1 cellular context compared by ENCODE assay signal in the genomic region with DNA sequence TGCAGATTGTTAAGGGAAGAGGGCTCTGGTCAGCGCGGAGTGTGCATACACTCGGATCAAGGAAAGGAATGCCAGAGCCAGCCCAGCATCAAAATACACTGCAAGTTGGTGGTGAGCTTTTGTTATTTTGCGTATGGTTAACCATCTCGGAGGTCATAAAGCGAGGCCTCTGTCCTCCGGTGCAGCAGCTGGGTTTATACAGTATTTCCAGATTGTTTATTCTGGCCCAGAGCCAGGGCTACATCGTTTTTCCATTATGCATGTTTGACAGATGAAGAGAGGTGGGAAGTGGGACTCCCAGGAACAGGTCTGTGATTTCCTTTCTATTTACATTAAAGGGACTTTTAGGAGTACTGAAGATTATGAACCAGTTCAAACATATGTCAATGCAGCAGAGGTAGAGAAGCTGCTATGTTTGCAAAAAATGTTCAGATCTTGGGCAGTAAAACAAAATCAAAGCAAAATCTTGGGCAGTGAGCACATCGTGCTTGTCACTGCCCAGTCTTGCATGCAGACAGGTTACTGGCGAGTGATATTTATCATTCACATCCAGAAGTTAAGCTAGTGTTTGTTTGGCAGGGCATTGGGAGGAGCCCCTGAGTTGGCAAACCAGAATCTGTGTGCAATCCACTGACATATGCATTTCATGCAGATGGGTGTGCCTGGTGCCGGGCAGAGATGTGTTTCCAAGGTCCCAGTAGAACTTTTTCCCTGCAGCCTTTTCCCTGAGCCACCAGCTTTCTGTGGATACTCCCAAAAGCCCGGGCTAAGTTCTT.
A peak's percentile ranks its signal among the peaks of the same experiment; 100 is the strongest.
TF ChIP-seq lines count a peak whose summit lies in the region.

No MANE protein-coding gene starts in this region.

TF ChIP-seq in HepG2, 621 proteins besides CTCF, POLR2A, EP300 and RAD21 (continued from another document and continues in another):
- TF ChIP-seq SNAPC2 (CRISPR knock-in tag; IDR thresholded peaks at IDR 0.05), result no peak
- no peak for TF ChIP-seq JDP2 (CRISPR knock-in tag; IDR thresholded peaks at IDR 0.05; ENCODE audit: borderline replicate concordance)
- TF ChIP-seq ZNF563 (CRISPR knock-in tag; IDR thresholded peaks at IDR 0.05), result no peak
- TF ChIP-seq ZNF30 (CRISPR knock-in tag; IDR thresholded peaks at IDR 0.05), result no peak
- no peak for TF ChIP-seq SPEN (CRISPR knock-in tag; IDR thresholded peaks at IDR 0.05; ENCODE audit: low read depth)
- no peak for TF ChIP-seq PBX2 (CRISPR knock-in tag; IDR thresholded peaks at IDR 0.05)
- peak; percentile 60; the same call in 1 of the 2 replicates for TF ChIP-seq ZBTB34 (CRISPR knock-in tag; IDR thresholded peaks at IDR 0.05)
- no peak for TF ChIP-seq ZNF841 (CRISPR knock-in tag; IDR thresholded peaks at IDR 0.05; ENCODE audit: borderline replicate concordance)
- TF ChIP-seq MED1 (CRISPR knock-in tag; IDR thresholded peaks at IDR 0.05), result peak; percentile 29; the same call in 1 of the 2 replicates
- no peak for TF ChIP-seq NR2C2 (CRISPR knock-in tag; IDR thresholded peaks at IDR 0.05; ENCODE audit: borderline replicate concordance)
- TF ChIP-seq ZNF503 (CRISPR knock-in tag; IDR thresholded peaks at IDR 0.05), result no peak
- TF ChIP-seq RORA (CRISPR knock-in tag; IDR thresholded peaks at IDR 0.05), result 0 out of 2 replicates have a peak, but pooled peaks have one; percentile 81
- no peak for TF ChIP-seq KDM5A (IDR thresholded peaks at IDR 0.05; ENCODE audit: borderline replicate concordance, low read length)
- TF ChIP-seq IKZF5 (CRISPR knock-in tag; IDR thresholded peaks at IDR 0.05), result peak; percentile 52; the same call in 1 of the 2 replicates
- TF ChIP-seq ZNF776 (CRISPR knock-in tag; IDR thresholded peaks at IDR 0.05), result no peak
- no peak for TF ChIP-seq SP1 (IDR thresholded peaks at IDR 0.05)
- TF ChIP-seq SP1 (CRISPR knock-in tag; IDR thresholded peaks at IDR 0.05), result no peak
- TF ChIP-seq, protein P1, sequence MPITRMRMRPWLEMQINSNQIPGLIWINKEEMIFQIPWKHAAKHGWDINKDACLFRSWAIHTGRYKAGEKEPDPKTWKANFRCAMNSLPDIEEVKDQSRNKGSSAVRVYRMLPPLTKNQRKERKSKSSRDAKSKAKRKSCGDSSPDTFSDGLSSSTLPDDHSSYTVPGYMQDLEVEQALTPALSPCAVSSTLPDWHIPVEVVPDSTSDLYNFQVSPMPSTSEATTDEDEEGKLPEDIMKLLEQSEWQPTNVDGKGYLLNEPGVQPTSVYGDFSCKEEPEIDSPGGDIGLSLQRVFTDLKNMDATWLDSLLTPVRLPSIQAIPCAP (CRISPR knock-in tag; IDR thresholded peaks at IDR 0.05; ENCODE audit: low read depth), result no peak
- TF ChIP-seq ASH2L (IDR thresholded peaks at IDR 0.05; ENCODE audit: insufficient read length, low read depth, low read length), result peak; percentile 47
- 0 out of 2 replicates have a peak, but pooled peaks have one; percentile 9 for TF ChIP-seq DPF2 (CRISPR knock-in tag; IDR thresholded peaks at IDR 0.05; ENCODE audit: borderline replicate concordance, low read depth)
- TF ChIP-seq NR2F6 (IDR thresholded peaks at IDR 0.05), result peak; percentile 53; the same call in 1 of the 2 replicates
- TF ChIP-seq NR2F6 (CRISPR knock-in tag; IDR thresholded peaks at IDR 0.05), result peak; percentile 54; the same call in 1 of the 2 replicates
- TF ChIP-seq ARNT (IDR thresholded peaks at IDR 0.05), result no peak
- TF ChIP-seq HHEX (CRISPR knock-in tag; IDR thresholded peaks at IDR 0.05), result no peak
- peak; percentile 31; the same call in 1 of the 2 replicates for TF ChIP-seq ZNF331 (CRISPR knock-in tag; IDR thresholded peaks at IDR 0.05)
- TF ChIP-seq HCFC1 (IDR thresholded peaks at IDR 0.05; ENCODE audit: low read depth, low read length), result no peak
- no peak for TF ChIP-seq ZNF18 (CRISPR knock-in tag; IDR thresholded peaks at IDR 0.05; ENCODE audit: insufficient replicate concordance)
- 0 out of 2 replicates have a peak, but pooled peaks have one; percentile 14 for TF ChIP-seq ZNF710 (CRISPR knock-in tag; IDR thresholded peaks at IDR 0.05; ENCODE audit: borderline replicate concordance)
- no peak for TF ChIP-seq FOSL1 (CRISPR knock-in tag; IDR thresholded peaks at IDR 0.05; ENCODE audit: borderline replicate concordance)
- TF ChIP-seq ZFP82 (CRISPR knock-in tag; IDR thresholded peaks at IDR 0.05; ENCODE audit: borderline replicate concordance), result no peak
- TF ChIP-seq TEAD2 (CRISPR knock-in tag; IDR thresholded peaks at IDR 0.05), result no peak
- TF ChIP-seq, protein P2, sequence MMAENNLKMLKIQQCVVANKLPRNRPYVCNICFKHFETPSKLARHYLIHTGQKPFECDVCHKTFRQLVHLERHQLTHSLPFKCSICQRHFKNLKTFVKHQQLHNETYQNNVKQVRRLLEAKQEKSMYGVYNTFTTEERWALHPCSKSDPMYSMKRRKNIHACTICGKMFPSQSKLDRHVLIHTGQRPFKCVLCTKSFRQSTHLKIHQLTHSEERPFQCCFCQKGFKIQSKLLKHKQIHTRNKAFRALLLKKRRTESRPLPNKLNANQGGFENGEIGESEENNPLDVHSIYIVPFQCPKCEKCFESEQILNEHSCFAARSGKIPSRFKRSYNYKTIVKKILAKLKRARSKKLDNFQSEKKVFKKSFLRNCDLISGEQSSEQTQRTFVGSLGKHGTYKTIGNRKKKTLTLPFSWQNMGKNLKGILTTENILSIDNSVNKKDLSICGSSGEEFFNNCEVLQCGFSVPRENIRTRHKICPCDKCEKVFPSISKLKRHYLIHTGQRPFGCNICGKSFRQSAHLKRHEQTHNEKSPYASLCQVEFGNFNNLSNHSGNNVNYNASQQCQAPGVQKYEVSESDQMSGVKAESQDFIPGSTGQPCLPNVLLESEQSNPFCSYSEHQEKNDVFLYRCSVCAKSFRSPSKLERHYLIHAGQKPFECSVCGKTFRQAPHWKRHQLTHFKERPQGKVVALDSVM (CRISPR knock-in tag; IDR thresholded peaks at IDR 0.05), result peak; percentile 98
- TF ChIP-seq, protein P3, sequence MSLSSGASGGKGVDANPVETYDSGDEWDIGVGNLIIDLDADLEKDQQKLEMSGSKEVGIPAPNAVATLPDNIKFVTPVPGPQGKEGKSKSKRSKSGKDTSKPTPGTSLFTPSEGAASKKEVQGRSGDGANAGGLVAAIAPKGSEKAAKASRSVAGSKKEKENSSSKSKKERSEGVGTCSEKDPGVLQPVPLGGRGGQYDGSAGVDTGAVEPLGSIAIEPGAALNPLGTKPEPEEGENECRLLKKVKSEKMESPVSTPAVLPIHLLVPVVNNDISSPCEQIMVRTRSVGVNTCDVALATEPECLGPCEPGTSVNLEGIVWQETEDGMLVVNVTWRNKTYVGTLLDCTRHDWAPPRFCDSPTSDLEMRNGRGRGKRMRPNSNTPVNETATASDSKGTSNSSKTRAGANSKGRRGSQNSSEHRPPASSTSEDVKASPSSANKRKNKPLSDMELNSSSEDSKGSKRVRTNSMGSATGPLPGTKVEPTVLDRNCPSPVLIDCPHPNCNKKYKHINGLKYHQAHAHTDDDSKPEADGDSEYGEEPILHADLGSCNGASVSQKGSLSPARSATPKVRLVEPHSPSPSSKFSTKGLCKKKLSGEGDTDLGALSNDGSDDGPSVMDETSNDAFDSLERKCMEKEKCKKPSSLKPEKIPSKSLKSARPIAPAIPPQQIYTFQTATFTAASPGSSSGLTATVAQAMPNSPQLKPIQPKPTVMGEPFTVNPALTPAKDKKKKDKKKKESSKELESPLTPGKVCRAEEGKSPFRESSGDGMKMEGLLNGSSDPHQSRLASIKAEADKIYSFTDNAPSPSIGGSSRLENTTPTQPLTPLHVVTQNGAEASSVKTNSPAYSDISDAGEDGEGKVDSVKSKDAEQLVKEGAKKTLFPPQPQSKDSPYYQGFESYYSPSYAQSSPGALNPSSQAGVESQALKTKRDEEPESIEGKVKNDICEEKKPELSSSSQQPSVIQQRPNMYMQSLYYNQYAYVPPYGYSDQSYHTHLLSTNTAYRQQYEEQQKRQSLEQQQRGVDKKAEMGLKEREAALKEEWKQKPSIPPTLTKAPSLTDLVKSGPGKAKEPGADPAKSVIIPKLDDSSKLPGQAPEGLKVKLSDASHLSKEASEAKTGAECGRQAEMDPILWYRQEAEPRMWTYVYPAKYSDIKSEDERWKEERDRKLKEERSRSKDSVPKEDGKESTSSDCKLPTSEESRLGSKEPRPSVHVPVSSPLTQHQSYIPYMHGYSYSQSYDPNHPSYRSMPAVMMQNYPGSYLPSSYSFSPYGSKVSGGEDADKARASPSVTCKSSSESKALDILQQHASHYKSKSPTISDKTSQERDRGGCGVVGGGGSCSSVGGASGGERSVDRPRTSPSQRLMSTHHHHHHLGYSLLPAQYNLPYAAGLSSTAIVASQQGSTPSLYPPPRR (CRISPR knock-in tag; IDR thresholded peaks at IDR 0.05; ENCODE audit: borderline replicate concordance), result 0 out of 2 replicates have a peak, but pooled peaks have one; percentile 20
- TF ChIP-seq, protein P4, sequence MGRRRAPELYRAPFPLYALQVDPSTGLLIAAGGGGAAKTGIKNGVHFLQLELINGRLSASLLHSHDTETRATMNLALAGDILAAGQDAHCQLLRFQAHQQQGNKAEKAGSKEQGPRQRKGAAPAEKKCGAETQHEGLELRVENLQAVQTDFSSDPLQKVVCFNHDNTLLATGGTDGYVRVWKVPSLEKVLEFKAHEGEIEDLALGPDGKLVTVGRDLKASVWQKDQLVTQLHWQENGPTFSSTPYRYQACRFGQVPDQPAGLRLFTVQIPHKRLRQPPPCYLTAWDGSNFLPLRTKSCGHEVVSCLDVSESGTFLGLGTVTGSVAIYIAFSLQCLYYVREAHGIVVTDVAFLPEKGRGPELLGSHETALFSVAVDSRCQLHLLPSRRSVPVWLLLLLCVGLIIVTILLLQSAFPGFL (CRISPR knock-in tag; IDR thresholded peaks at IDR 0.05), result no peak
- no peak; the same call in 1 of the 2 replicates for TF ChIP-seq ZNF501 (CRISPR knock-in tag; IDR thresholded peaks at IDR 0.05)
- TF ChIP-seq FLYWCH1 (CRISPR knock-in tag; IDR thresholded peaks at IDR 0.05), result no peak
- no peak for TF ChIP-seq ZNF891 (CRISPR knock-in tag; IDR thresholded peaks at IDR 0.05)
- 0 out of 2 replicates have a peak, but pooled peaks have one; percentile 16 for TF ChIP-seq KMT2A (CRISPR knock-in tag; IDR thresholded peaks at IDR 0.05)
- no peak for TF ChIP-seq ZNF629 (CRISPR knock-in tag; conservative IDR thresholded peaks at IDR 0.05)
- no peak for TF ChIP-seq TBP (CRISPR knock-in tag; IDR thresholded peaks at IDR 0.05)
